1 cellular context compared by ENCODE assay signal in the genomic region with DNA sequence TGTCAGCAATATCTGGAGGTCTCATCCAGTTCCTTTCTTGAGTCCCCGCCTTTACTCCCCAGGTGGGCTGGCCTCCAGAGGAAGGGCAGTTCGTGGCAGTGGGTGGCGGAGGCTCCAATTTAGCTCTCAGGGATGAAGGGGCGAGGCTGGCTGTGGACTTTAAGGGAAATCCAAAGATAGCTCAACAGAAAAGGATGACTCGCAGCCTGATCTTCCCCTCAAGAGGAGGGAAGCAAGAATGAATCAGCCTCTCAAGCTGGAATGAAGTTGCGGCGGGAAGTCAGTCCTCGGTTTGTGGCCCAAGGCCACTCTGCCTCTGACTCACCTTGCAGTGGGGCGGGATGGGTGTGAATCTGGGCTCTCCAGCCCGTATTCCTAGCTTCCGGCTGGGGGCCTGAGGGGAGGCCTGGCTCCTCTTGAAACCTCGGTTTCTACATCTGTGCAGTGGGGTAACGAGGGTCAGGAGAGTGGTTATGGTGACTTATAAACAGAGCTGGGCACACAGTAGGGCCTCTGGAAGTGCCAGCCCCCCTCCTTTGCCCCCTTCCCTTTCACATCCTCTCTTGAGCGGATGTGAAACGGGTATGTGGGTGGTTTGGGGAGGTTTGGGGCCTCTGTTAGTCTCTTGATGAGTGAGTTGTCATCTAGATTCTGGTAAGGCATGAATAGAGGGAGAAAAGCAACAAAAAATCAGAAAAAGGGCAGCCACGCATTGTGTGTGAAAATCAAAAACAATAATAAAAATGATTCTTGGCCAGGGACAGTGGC.
TF ChIP-seq lines count a peak whose summit lies in the region.

No MANE protein-coding gene starts in this region.

TF ChIP-seq in HEK293, 187 proteins besides CTCF, POLR2A, EP300 and RAD21 (continued from another document and continues in another):
- TF ChIP-seq, protein P1, sequence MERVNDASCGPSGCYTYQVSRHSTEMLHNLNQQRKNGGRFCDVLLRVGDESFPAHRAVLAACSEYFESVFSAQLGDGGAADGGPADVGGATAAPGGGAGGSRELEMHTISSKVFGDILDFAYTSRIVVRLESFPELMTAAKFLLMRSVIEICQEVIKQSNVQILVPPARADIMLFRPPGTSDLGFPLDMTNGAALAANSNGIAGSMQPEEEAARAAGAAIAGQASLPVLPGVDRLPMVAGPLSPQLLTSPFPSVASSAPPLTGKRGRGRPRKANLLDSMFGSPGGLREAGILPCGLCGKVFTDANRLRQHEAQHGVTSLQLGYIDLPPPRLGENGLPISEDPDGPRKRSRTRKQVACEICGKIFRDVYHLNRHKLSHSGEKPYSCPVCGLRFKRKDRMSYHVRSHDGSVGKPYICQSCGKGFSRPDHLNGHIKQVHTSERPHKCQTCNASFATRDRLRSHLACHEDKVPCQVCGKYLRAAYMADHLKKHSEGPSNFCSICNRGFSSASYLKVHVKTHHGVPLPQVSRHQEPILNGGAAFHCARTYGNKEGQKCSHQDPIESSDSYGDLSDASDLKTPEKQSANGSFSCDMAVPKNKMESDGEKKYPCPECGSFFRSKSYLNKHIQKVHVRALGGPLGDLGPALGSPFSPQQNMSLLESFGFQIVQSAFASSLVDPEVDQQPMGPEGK (tag by site-specific recombination; IDR thresholded peaks at IDR 0.05), result peak; percentile 64
- TF ChIP-seq ZNF391 (tag by site-specific recombination; IDR thresholded peaks at IDR 0.05; ENCODE audit: borderline replicate concordance, low read depth), result peak; percentile 57; the same call in 1 of the 2 replicates
- TF ChIP-seq MZF1 (tag by site-specific recombination; IDR thresholded peaks at IDR 0.05; ENCODE audit: borderline replicate concordance), result no peak
- peak; percentile 68 for TF ChIP-seq INSM2 (tag by site-specific recombination; IDR thresholded peaks at IDR 0.05)
- TF ChIP-seq ZNF768 (tag by site-specific recombination; IDR thresholded peaks at IDR 0.05), result no peak
- TF ChIP-seq, protein P2, sequence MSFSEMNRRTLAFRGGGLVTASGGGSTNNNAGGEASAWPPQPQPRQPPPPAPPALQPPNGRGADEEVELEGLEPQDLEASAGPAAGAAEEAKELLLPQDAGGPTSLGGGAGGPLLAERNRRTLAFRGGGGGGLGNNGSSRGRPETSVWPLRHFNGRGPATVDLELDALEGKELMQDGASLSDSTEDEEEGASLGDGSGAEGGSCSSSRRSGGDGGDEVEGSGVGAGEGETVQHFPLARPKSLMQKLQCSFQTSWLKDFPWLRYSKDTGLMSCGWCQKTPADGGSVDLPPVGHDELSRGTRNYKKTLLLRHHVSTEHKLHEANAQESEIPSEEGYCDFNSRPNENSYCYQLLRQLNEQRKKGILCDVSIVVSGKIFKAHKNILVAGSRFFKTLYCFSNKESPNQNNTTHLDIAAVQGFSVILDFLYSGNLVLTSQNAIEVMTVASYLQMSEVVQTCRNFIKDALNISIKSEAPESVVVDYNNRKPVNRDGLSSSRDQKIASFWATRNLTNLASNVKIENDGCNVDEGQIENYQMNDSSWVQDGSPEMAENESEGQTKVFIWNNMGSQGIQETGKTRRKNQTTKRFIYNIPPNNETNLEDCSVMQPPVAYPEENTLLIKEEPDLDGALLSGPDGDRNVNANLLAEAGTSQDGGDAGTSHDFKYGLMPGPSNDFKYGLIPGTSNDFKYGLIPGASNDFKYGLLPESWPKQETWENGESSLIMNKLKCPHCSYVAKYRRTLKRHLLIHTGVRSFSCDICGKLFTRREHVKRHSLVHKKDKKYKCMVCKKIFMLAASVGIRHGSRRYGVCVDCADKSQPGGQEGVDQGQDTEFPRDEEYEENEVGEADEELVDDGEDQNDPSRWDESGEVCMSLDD (tag by site-specific recombination; IDR thresholded peaks at IDR 0.05), result no peak
- TF ChIP-seq ZNF623 (tag by site-specific recombination; IDR thresholded peaks at IDR 0.05), result no peak; the same call in 1 of the 2 replicates
- TF ChIP-seq ZFP3 (tag by site-specific recombination; IDR thresholded peaks at IDR 0.05; ENCODE audit: low read depth), result no peak
- no peak for TF ChIP-seq TRIM28 (IDR thresholded peaks at IDR 0.05; ENCODE audit: borderline replicate concordance, low read length)
- no peak for TF ChIP-seq PRDM1 (tag by site-specific recombination; IDR thresholded peaks at IDR 0.05)
- no peak for TF ChIP-seq ZNF449 (tag by site-specific recombination; IDR thresholded peaks at IDR 0.05)
- no peak for TF ChIP-seq ZNF426 (tag by site-specific recombination; IDR thresholded peaks at IDR 0.05)
- no peak for TF ChIP-seq ZNF624 (tag by site-specific recombination; IDR thresholded peaks at IDR 0.05)
- TF ChIP-seq ZBTB6 (tag by site-specific recombination; IDR thresholded peaks at IDR 0.05), result no peak
- TF ChIP-seq ZNF585B (tag by site-specific recombination; IDR thresholded peaks at IDR 0.05), result no peak
- TF ChIP-seq ZNF791 (tag by site-specific recombination; IDR thresholded peaks at IDR 0.05), result no peak
- no peak for TF ChIP-seq ZNF664 (tag by site-specific recombination; IDR thresholded peaks at IDR 0.05)
- TF ChIP-seq ZNF629 (tag by site-specific recombination; IDR thresholded peaks at IDR 0.05), result peak; percentile 62; the same call in 1 of the 2 replicates
- TF ChIP-seq ZNF37A (tag by site-specific recombination; IDR thresholded peaks at IDR 0.05), result no peak
- no peak for TF ChIP-seq ZNF239 (tag by site-specific recombination; IDR thresholded peaks at IDR 0.05)
- peak; percentile 71 for TF ChIP-seq ZNF398 (tag by site-specific recombination; IDR thresholded peaks at IDR 0.05)
- TF ChIP-seq, protein P3, sequence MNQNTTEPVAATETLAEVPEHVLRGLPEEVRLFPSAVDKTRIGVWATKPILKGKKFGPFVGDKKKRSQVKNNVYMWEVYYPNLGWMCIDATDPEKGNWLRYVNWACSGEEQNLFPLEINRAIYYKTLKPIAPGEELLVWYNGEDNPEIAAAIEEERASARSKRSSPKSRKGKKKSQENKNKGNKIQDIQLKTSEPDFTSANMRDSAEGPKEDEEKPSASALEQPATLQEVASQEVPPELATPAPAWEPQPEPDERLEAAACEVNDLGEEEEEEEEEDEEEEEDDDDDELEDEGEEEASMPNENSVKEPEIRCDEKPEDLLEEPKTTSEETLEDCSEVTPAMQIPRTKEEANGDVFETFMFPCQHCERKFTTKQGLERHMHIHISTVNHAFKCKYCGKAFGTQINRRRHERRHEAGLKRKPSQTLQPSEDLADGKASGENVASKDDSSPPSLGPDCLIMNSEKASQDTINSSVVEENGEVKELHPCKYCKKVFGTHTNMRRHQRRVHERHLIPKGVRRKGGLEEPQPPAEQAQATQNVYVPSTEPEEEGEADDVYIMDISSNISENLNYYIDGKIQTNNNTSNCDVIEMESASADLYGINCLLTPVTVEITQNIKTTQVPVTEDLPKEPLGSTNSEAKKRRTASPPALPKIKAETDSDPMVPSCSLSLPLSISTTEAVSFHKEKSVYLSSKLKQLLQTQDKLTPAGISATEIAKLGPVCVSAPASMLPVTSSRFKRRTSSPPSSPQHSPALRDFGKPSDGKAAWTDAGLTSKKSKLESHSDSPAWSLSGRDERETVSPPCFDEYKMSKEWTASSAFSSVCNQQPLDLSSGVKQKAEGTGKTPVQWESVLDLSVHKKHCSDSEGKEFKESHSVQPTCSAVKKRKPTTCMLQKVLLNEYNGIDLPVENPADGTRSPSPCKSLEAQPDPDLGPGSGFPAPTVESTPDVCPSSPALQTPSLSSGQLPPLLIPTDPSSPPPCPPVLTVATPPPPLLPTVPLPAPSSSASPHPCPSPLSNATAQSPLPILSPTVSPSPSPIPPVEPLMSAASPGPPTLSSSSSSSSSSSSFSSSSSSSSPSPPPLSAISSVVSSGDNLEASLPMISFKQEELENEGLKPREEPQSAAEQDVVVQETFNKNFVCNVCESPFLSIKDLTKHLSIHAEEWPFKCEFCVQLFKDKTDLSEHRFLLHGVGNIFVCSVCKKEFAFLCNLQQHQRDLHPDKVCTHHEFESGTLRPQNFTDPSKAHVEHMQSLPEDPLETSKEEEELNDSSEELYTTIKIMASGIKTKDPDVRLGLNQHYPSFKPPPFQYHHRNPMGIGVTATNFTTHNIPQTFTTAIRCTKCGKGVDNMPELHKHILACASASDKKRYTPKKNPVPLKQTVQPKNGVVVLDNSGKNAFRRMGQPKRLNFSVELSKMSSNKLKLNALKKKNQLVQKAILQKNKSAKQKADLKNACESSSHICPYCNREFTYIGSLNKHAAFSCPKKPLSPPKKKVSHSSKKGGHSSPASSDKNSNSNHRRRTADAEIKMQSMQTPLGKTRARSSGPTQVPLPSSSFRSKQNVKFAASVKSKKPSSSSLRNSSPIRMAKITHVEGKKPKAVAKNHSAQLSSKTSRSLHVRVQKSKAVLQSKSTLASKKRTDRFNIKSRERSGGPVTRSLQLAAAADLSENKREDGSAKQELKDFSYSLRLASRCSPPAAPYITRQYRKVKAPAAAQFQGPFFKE (tag by site-specific recombination; IDR thresholded peaks at IDR 0.05; ENCODE audit: borderline replicate concordance), result no peak
- no peak for TF ChIP-seq ZSCAN18 (tag by site-specific recombination; IDR thresholded peaks at IDR 0.05)
- TF ChIP-seq ZNF776 (tag by site-specific recombination; IDR thresholded peaks at IDR 0.05; ENCODE audit: borderline replicate concordance), result no peak
- TF ChIP-seq ZNF155 (tag by site-specific recombination; IDR thresholded peaks at IDR 0.05), result no peak
- TF ChIP-seq, protein P4, sequence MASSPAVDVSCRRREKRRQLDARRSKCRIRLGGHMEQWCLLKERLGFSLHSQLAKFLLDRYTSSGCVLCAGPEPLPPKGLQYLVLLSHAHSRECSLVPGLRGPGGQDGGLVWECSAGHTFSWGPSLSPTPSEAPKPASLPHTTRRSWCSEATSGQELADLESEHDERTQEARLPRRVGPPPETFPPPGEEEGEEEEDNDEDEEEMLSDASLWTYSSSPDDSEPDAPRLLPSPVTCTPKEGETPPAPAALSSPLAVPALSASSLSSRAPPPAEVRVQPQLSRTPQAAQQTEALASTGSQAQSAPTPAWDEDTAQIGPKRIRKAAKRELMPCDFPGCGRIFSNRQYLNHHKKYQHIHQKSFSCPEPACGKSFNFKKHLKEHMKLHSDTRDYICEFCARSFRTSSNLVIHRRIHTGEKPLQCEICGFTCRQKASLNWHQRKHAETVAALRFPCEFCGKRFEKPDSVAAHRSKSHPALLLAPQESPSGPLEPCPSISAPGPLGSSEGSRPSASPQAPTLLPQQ (tag by site-specific recombination; IDR thresholded peaks at IDR 0.05), result peak; percentile 57; the same call in 1 of the 2 replicates
- no peak for TF ChIP-seq ZNF157 (tag by site-specific recombination; IDR thresholded peaks at IDR 0.05)
- peak; percentile 76 for TF ChIP-seq GLIS2 (tag by site-specific recombination; IDR thresholded peaks at IDR 0.05)
- peak; percentile 53 for TF ChIP-seq ZNF184 (tag by site-specific recombination; IDR thresholded peaks at IDR 0.05)
- no peak for TF ChIP-seq ZBTB20 (tag by site-specific recombination; IDR thresholded peaks at IDR 0.05)
- TF ChIP-seq ZNF311 (tag by site-specific recombination; IDR thresholded peaks at IDR 0.05; ENCODE audit: borderline replicate concordance), result no peak
- peak; percentile 78 for TF ChIP-seq ZBTB17 (tag by site-specific recombination; IDR thresholded peaks at IDR 0.05)
- TF ChIP-seq ZNF501 (tag by site-specific recombination; IDR thresholded peaks at IDR 0.05), result no peak
- no peak for TF ChIP-seq HOXC10 (CRISPR knock-in tag; IDR thresholded peaks at IDR 0.05)
- TF ChIP-seq ZNF830 (tag by site-specific recombination; IDR thresholded peaks at IDR 0.05; ENCODE audit: low read depth), result no peak
- no peak for TF ChIP-seq ZNF174 (tag by site-specific recombination; IDR thresholded peaks at IDR 0.05)
